Comparison of ENCODE assay signal across 17 cellular contexts in the genomic region with DNA sequence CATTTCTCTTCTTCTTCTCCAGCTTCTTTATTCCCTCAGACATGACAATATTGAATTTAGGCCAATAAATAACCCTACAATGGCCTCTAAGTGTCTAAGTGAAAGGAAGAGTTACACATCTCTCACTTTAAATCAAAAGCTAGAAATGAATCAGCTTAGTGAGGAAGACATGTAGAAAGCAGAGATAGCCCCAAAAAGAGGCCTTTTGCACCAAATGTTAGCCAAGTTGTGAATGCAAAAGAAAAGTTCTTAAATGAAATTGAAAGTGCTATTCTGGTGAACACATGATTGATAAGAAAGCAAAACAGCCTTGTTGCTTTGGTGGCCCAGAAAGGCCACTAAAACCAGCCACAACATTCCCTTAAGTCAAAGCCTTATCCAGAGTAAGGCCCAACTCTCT.
DNase-seq lines count a peak whose midpoint lies in the region; ATAC-seq and TF ChIP-seq lines count a peak whose summit lies in the region.
"Had no signal": no experiment of that assay in that cellular context is flagged by ENCODE, and none has a peak within 500 bp of the region (broad histone marks: within the 10 kb centered on the region; RNA-seq: fewer than 3 reads in every experiment).

No MANE protein-coding gene starts in this region.

- DNase-seq in middle frontal gyrus (ENCODE audit: extremely low spot score, low spot score) (no peak), Ammon's horn (ENCODE audit: low spot score) (no peak)
- DNase-seq: activated B cell treated with CpG ODN at 0.5 μM for 24 hours; activated T-cell treated with anti-CD3 and anti-CD28 coated beads, Interleukin-2, amount 50 U/mL, for 1 hour; amygdala; CD4-positive, alpha-beta T cell; EL; HFFc6; kidney glomerular epithelial cell; NCI-H1048; OCI-M1; SW 1271 had no signal

- ATAC-seq in GM18907 (IDR thresholded peaks at IDR 0.05; ENCODE audit: unreplicated experiment) (peak; percentile 80), GM21526 (IDR thresholded peaks at IDR 0.05; ENCODE audit: low FRiP score, unreplicated experiment) (peak; percentile 86), HG03025 (IDR thresholded peaks at IDR 0.05; ENCODE audit: low FRiP score, unreplicated experiment) (peak; percentile 84), HG03565 (IDR thresholded peaks at IDR 0.05; ENCODE audit: unreplicated experiment) (peak; percentile 86), SK-N-SH treated with all-trans-retinoic acid at 6 μM for 48 hours (no peak)

TF ChIP-seq in SK-N-SH treated with all-trans-retinoic acid at 6 μM for 48 hours, 23 proteins besides CTCF, POLR2A, EP300 and RAD21:
- TF ChIP-seq, protein P1, sequence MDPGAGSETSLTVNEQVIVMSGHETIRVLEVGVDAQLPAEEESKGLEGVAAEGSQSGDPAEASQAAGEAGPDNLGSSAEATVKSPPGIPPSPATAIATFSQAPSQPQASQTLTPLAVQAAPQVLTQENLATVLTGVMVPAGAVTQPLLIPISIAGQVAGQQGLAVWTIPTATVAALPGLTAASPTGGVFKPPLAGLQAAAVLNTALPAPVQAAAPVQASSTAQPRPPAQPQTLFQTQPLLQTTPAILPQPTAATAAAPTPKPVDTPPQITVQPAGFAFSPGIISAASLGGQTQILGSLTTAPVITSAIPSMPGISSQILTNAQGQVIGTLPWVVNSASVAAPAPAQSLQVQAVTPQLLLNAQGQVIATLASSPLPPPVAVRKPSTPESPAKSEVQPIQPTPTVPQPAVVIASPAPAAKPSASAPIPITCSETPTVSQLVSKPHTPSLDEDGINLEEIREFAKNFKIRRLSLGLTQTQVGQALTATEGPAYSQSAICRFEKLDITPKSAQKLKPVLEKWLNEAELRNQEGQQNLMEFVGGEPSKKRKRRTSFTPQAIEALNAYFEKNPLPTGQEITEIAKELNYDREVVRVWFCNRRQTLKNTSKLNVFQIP (CRISPR knock-in tag; IDR thresholded peaks at IDR 0.05; ENCODE audit: borderline replicate concordance, low read depth), result no peak
- TF ChIP-seq ZNF70 (CRISPR knock-in tag; IDR thresholded peaks at IDR 0.05), result no peak
